Comparison of ENCODE assay signal across 22 cellular contexts in genomic region chr12:39575498-39575875, GRCh38. TPM values are rescaled to one million over a fixed set of nuclear protein-coding genes. Genes with fewer than 3 reads are reported as not detected.
DNase-seq lines count a peak whose midpoint lies in the region; ATAC-seq and TF ChIP-seq lines count a peak whose summit lies in the region.
"Had no signal": no experiment of that assay in that cellular context is flagged by ENCODE, and none has a peak within 500 bp of the region (broad histone marks: within the 10 kb centered on the region; RNA-seq: fewer than 3 reads in every experiment).

No MANE protein-coding gene starts in this region.

- TF ChIP-seq RAD21 in neural cell (conservative IDR thresholded peaks at IDR 0.05) = no peak

- intact Hi-C loops in activated CD8-positive, alpha-beta T cell treated with anti-CD3 and anti-CD28 coated beads for 36 hours (cut with micrococcal nuclease) = no loop called here
- intact Hi-C loops in Calu3 (cut with micrococcal nuclease; ENCODE audit: unreplicated experiment) = no loop called here

- no peaks in the 10 kb centered on the region for H3K79me2 ChIP-seq in neural cell (replicated peaks; ENCODE audit: insufficient read depth, low read length)

- H3K4me1 Mint-ChIP-seq in activated CD8-positive, alpha-beta T cell treated with anti-CD3 and anti-CD28 coated beads for 36 hours (ENCODE audit: low read depth) = peaks cover 12% of the 10 kb centered on the region
- no peaks in the 10 kb centered on the region for H3K4me1 Mint-ChIP-seq in activated CD8-positive, alpha-beta T cell treated with anti-CD3 and anti-CD28 coated beads, Interleukin-2, amount 10 ng/mL, durations not matched to agents 7 days and 5 days (ENCODE audit: low read depth)
- H3K4me1 Mint-ChIP-seq in brain = peaks cover 24% of the 10 kb centered on the region
- H3K4me1 Mint-ChIP-seq in Calu3 (ENCODE audit: low read depth, unreplicated experiment) = peaks cover 30% of the 10 kb centered on the region
- no peaks in the 10 kb centered on the region for H3K4me1 Mint-ChIP-seq in progenitor cell of endocrine pancreas (ENCODE audit: low read depth)

- H3K4me1 ChIP-seq in HUES48 (ENCODE audit: control insufficient read depth, insufficient read depth, low read length) = peaks cover 24% of the 10 kb centered on the region

- H3K27ac Mint-ChIP-seq in activated CD8-positive, alpha-beta T cell treated with anti-CD3 and anti-CD28 coated beads for 36 hours = peak overlapping the region; percentile 65
- no peak overlapping the region for H3K27ac Mint-ChIP-seq in activated CD8-positive, alpha-beta T cell treated with anti-CD3 and anti-CD28 coated beads, Interleukin-2, amount 10 ng/mL, durations not matched to agents 7 days and 5 days
- H3K27ac Mint-ChIP-seq in brain = peak overlapping the region; percentile 6 to 95 (median 68)
- no peak overlapping the region for H3K27ac Mint-ChIP-seq in Calu3 (ENCODE audit: unreplicated experiment)
- H3K27ac Mint-ChIP-seq in progenitor cell of endocrine pancreas = no peak overlapping the region

- DNase-seq in activated CD8-positive, alpha-beta T cell treated with anti-CD3 and anti-CD28 coated beads for 36 hours = no peak
- DNase-seq in activated CD8-positive, alpha-beta T cell treated with anti-CD3 and anti-CD28 coated beads, Interleukin-2, amount 10 ng/mL, durations not matched to agents 7 days and 5 days = no peak
- DNase-seq in T-helper 2 cell (no peak), Calu3 (no peak), progenitor cell of endocrine pancreas (ENCODE audit: low spot score, unreplicated experiment) (no peak)
- DNase-seq: 8988T; CD8-positive, alpha-beta memory T cell; GDM1; MG63; NCI-H1417 treated with DMSO at 0.1 percent for 48 hours; NCI-H187 treated with DMSO at 0.1 percent for 48 hours; NCI-H2107; NCI-H446 treated with DMSO at 0.1 percent for 48 hours; NCI-H526 treated with DMSO at 0.1 percent for 48 hours had no signal

- H4K20me1 ChIP-seq in neural cell (ENCODE audit: insufficient read depth) = no peaks in the 10 kb centered on the region

- H3K9me3 Mint-ChIP-seq in activated CD8-positive, alpha-beta T cell treated with anti-CD3 and anti-CD28 coated beads for 36 hours = peaks cover 4% of the 10 kb centered on the region
- no peaks in the 10 kb centered on the region for H3K9me3 Mint-ChIP-seq in activated CD8-positive, alpha-beta T cell treated with anti-CD3 and anti-CD28 coated beads, Interleukin-2, amount 10 ng/mL, durations not matched to agents 7 days and 5 days (ENCODE audit: insufficient read depth)
- peaks cover 0 to 8% (median 5%) of the 10 kb centered on the region in 5 experiments for H3K9me3 Mint-ChIP-seq in brain
- no peaks in the 10 kb centered on the region for H3K9me3 Mint-ChIP-seq in Calu3 (ENCODE audit: low read depth, unreplicated experiment)
- H3K9me3 Mint-ChIP-seq in progenitor cell of endocrine pancreas (ENCODE audit: low read depth) = no peaks in the 10 kb centered on the region

- H3K27me3 ChIP-seq in HUES48 (ENCODE audit: control insufficient read depth, insufficient read depth, low read length) (no peaks in the 10 kb centered on the region), neural cell (ENCODE audit: insufficient read depth, low read depth, low read length) (no peaks in the 10 kb centered on the region)
- H3K27me3 ChIP-seq: MG63 had no signal

- H3K9ac ChIP-seq in HUES48 (ENCODE audit: low read depth, low read length) (no peak overlapping the region), neural cell (ENCODE audit: low read length) (no peak overlapping the region)

- H3K27me3 Mint-ChIP-seq in activated CD8-positive, alpha-beta T cell treated with anti-CD3 and anti-CD28 coated beads for 36 hours = no peaks in the 10 kb centered on the region
- H3K27me3 Mint-ChIP-seq in activated CD8-positive, alpha-beta T cell treated with anti-CD3 and anti-CD28 coated beads, Interleukin-2, amount 10 ng/mL, durations not matched to agents 7 days and 5 days (ENCODE audit: low read depth) = no peaks in the 10 kb centered on the region
- H3K27me3 Mint-ChIP-seq in brain (no peaks in the 10 kb centered on the region), Calu3 (ENCODE audit: unreplicated experiment) (no peaks in the 10 kb centered on the region), progenitor cell of endocrine pancreas (peaks cover 3% of the 10 kb centered on the region)
- H3K27me3 Mint-ChIP-seq: CD8-positive, alpha-beta memory T cell had no signal

- H3F3A ChIP-seq in neural cell (ENCODE audit: insufficient read depth, low read length, poor library complexity, severe bottlenecking) = no peaks in the 10 kb centered on the region

- peak overlapping the region; percentile 68 for H3K27ac ChIP-seq in HUES48 (ENCODE audit: low read depth, low read length)
- peak overlapping the region; percentile 40 for H3K27ac ChIP-seq in neural cell (ENCODE audit: low read length)
- H3K27ac ChIP-seq: C4-2B had no signal

- CTCF ChIA-PET in activated CD8-positive, alpha-beta T cell treated with anti-CD3 and anti-CD28 coated beads for 36 hours (lab: Charles Lee) = no interaction called here
- CTCF ChIA-PET in activated CD8-positive, alpha-beta T cell treated with anti-CD3 and anti-CD28 coated beads, Interleukin-2, amount 10 ng/mL, durations not matched to agents 7 days and 5 days (lab: Charles Lee) = interaction anchor here (1.0 to 1.4 kb wide), 2 partner anchors 30 to 71 kb away, joined by 3 read pairs; no protein-coding TSS in a partner anchor
- CTCF ChIA-PET in Calu3 (lab: Charles Lee) = no interaction called here

- H3K9me3 ChIP-seq in HUES48 (ENCODE audit: control insufficient read depth, insufficient read depth, low read length) = no peaks in the 10 kb centered on the region
- no peaks in the 10 kb centered on the region for H3K9me3 ChIP-seq in neural cell (ENCODE audit: low read length)
- H3K9me3 ChIP-seq: MG63 had no signal

- no peaks in the 10 kb centered on the region for H3K9me2 ChIP-seq in neural cell (ENCODE audit: insufficient read depth, low read length)

- H3K4me2 ChIP-seq in neural cell (ENCODE audit: low read length) = peak overlapping the region; percentile 20

- TF ChIP-seq CTCF in activated CD8-positive, alpha-beta T cell treated with anti-CD3 and anti-CD28 coated beads for 36 hours (IDR thresholded peaks at IDR 0.05) = no peak
- TF ChIP-seq CTCF in brain (conservative IDR thresholded peaks at IDR 0.05) (no peak), neural cell (IDR thresholded peaks at IDR 0.05; ENCODE audit: poor library complexity, severe bottlenecking) (no peak), Calu3 (IDR thresholded peaks at IDR 0.05; ENCODE audit: unreplicated experiment) (no peak), progenitor cell of endocrine pancreas (IDR thresholded peaks at IDR 0.05; ENCODE audit: unreplicated experiment) (no peak)

- peaks cover 33% of the 10 kb centered on the region for H3K36me3 Mint-ChIP-seq in activated CD8-positive, alpha-beta T cell treated with anti-CD3 and anti-CD28 coated beads for 36 hours (ENCODE audit: low read depth)
- peaks cover 70% of the 10 kb centered on the region for H3K36me3 Mint-ChIP-seq in activated CD8-positive, alpha-beta T cell treated with anti-CD3 and anti-CD28 coated beads, Interleukin-2, amount 10 ng/mL, durations not matched to agents 7 days and 5 days (ENCODE audit: low read depth)
- H3K36me3 Mint-ChIP-seq in brain (peaks cover 16% of the 10 kb centered on the region), Calu3 (ENCODE audit: insufficient read depth, unreplicated experiment) (no peaks in the 10 kb centered on the region), progenitor cell of endocrine pancreas (ENCODE audit: insufficient read depth) (no peaks in the 10 kb centered on the region)

- no TSS peak for BruUV-seq in Calu3 (replicated peaks; lab: Mats Ljungman, UMichigan)

- no peak overlapping the region for H2AFZ ChIP-seq in neural cell (ENCODE audit: low read depth, low read length)

- no peak overlapping the region for H3K4me3 Mint-ChIP-seq in activated CD8-positive, alpha-beta T cell treated with anti-CD3 and anti-CD28 coated beads for 36 hours
- no peak overlapping the region for H3K4me3 Mint-ChIP-seq in activated CD8-positive, alpha-beta T cell treated with anti-CD3 and anti-CD28 coated beads, Interleukin-2, amount 10 ng/mL, durations not matched to agents 7 days and 5 days
- H3K4me3 Mint-ChIP-seq in brain (peak overlapping the region in 3 of 5 experiments; percentile 50 to 65 (median 57)), Calu3 (ENCODE audit: low read depth, unreplicated experiment) (no peak overlapping the region), progenitor cell of endocrine pancreas (ENCODE audit: low read depth) (no peak overlapping the region)
- H3K4me3 Mint-ChIP-seq: CD8-positive, alpha-beta memory T cell had no signal

- ATAC-seq in activated CD8-positive, alpha-beta T cell treated with anti-CD3 and anti-CD28 coated beads for 36 hours = no peak
- no peak for ATAC-seq in activated CD8-positive, alpha-beta T cell treated with anti-CD3 and anti-CD28 coated beads, Interleukin-2, amount 10 ng/mL, durations not matched to agents 7 days and 5 days
- ATAC-seq: HepG2, K562, Right ventricle myocardium inferior had no signal

- POLR2A ChIA-PET in activated CD8-positive, alpha-beta T cell treated with anti-CD3 and anti-CD28 coated beads for 36 hours (lab: Charles Lee) = no interaction called here
- POLR2A ChIA-PET in activated CD8-positive, alpha-beta T cell treated with anti-CD3 and anti-CD28 coated beads, Interleukin-2, amount 10 ng/mL, durations not matched to agents 7 days and 5 days (lab: Charles Lee) = no interaction called here

- no peaks in the 10 kb centered on the region for H3K36me3 ChIP-seq in HUES48 (ENCODE audit: control insufficient read depth, insufficient read depth, low read length)
- no peaks in the 10 kb centered on the region for H3K36me3 ChIP-seq in neural cell (ENCODE audit: insufficient read depth, low read length)
- H3K36me3 ChIP-seq: MG63 had no signal

- no peak for TF ChIP-seq EP300 in neural cell (conservative IDR thresholded peaks at IDR 0.05; ENCODE audit: poor library complexity, severe bottlenecking)

- H3K4me3 ChIP-seq in HUES48 (ENCODE audit: low read depth, low read length) (no peak overlapping the region), neural cell (ENCODE audit: low read length) (peak overlapping the region; percentile 34)
- H3K4me3 ChIP-seq: K562, MG63 had no signal

TF ChIP-seq in neural cell, 6 proteins besides CTCF, POLR2A, EP300 and RAD21 (continues in another document):
- TF ChIP-seq MXI1 (conservative IDR thresholded peaks at IDR 0.05; ENCODE audit: poor library complexity, severe bottlenecking) = no peak

RNA-seq across cellular contexts. Expression of gene ABCD2, which starts 44.1 kb away (rescaled TPM):
- total RNA-seq in activated CD8-positive, alpha-beta T cell treated with anti-CD3 and anti-CD28 coated beads for 36 hours = 1 to 10 TPM; 3.8 to 4.0 TPM
- total RNA-seq in activated CD8-positive, alpha-beta T cell treated with anti-CD3 and anti-CD28 coated beads, Interleukin-2, amount 10 ng/mL, durations not matched to agents 7 days and 5 days = 10 to 100 TPM; 22.5 to 24.4 TPM
- polyA plus RNA-seq in brain (ENCODE audit: insufficient read depth, low read depth, low replicate concordance) (0.46 TPM), neural cell (0.14 and 0.43 TPM in 2 replicates)
- 1.9 and 2.7 TPM in 2 replicates for polyA minus RNA-seq in neural cell
- total RNA-seq in Calu3 (2022) (not detected in 2 replicates), progenitor cell of endocrine pancreas (not detected in 2 replicates)
- total RNA-seq: HepG2 had no signal
- polyA plus RNA-seq: AG04450, HepG2 had no signal

Comparison
In these comparisons a context has a peak if more than half of its experiments do, and no peak if none do; other contexts are left out.
1. H3K27ac Mint-ChIP-seq: peak in activated CD8-positive, alpha-beta T cell treated with anti-CD3 and anti-CD28 coated beads for 36 hours (single experiment) and brain (5 of 5); none in activated CD8-positive, alpha-beta T cell treated with anti-CD3 and anti-CD28 coated beads, Interleukin-2, amount 10 ng/mL, durations not matched to agents 7 days and 5 days (single experiment), Calu3 (single experiment) and progenitor cell of endocrine pancreas (single experiment).
2. RNA of gene ABCD2, which starts 44.1 kb away (total RNA-seq): 22.5 to 24.4 TPM in activated CD8-positive, alpha-beta T cell treated with anti-CD3 and anti-CD28 coated beads, Interleukin-2, amount 10 ng/mL, durations not matched to agents 7 days and 5 days; 3.8 to 4.0 TPM in activated CD8-positive, alpha-beta T cell treated with anti-CD3 and anti-CD28 coated beads for 36 hours, not detected in Calu3 and not detected in progenitor cell of endocrine pancreas; every median in the first group is over 4 times any median in the second.
3. H3K4me3 Mint-ChIP-seq: peak in brain (3 of 5); none in activated CD8-positive, alpha-beta T cell treated with anti-CD3 and anti-CD28 coated beads for 36 hours (single experiment), activated CD8-positive, alpha-beta T cell treated with anti-CD3 and anti-CD28 coated beads, Interleukin-2, amount 10 ng/mL, durations not matched to agents 7 days and 5 days (single experiment), Calu3 (single experiment) and progenitor cell of endocrine pancreas (single experiment).